ENCODE assay signal across 19 cellular contexts in genomic region chr6:152575186-152575585, GRCh38.
DNase-seq lines count a peak whose midpoint lies in the region; ATAC-seq and TF ChIP-seq lines count a peak whose summit lies in the region.
"Had no signal": no experiment of that assay in that cellular context is flagged by ENCODE, and none has a peak within 500 bp of the region (broad histone marks: within the 10 kb centered on the region; RNA-seq: fewer than 3 reads in every experiment).

No MANE protein-coding gene starts in this region.

- no peak overlapping the region for H3K56ac ChIP-seq in IMR-90 (ENCODE audit: extremely low read depth, insufficient read depth, low read length)

- H3K27me3 ChIP-seq in IMR-90 (ENCODE audit: control insufficient read depth, insufficient read depth, low read length): no peaks in the 10 kb centered on the region
- H3K27me3 ChIP-seq in esophagus squamous epithelium: no peaks in the 10 kb centered on the region
- no peaks in the 10 kb centered on the region for H3K27me3 ChIP-seq in ovary
- H3K27me3 ChIP-seq in tibial artery: no peaks in the 10 kb centered on the region
- H3K27me3 ChIP-seq: sigmoid colon, thyroid gland had no signal

- H2BK120ac ChIP-seq in IMR-90 (ENCODE audit: low read depth, low read length): no peak overlapping the region

- H2BK20ac ChIP-seq in IMR-90 (ENCODE audit: low read depth, low read length): no peak overlapping the region

- POLR2A ChIA-PET in IMR-90 (lab: Charles Lee; ENCODE audit: unreplicated experiment): no interaction called here

- peak; percentile 6 for DNase-seq in AG10803 (ENCODE audit: low read depth)
- no peak for DNase-seq in IMR-90
- no peak for DNase-seq in esophagus squamous epithelium (lab: John Stamatoyannopoulos, UW)
- no peak for DNase-seq in ovary
- DNase-seq in tibial artery: no peak
- no peak for DNase-seq in DMS 273 (lab: John Stamatoyannopoulos, UW; ENCODE audit: unreplicated experiment)
- DNase-seq: activated gamma-delta T cell; activated T-cell treated with anti-CD3 and anti-CD28 coated beads, Interleukin-2, amount 50 U/mL, for 1 hour; BE2C; DMS79; GF-D8; NCI-H2029 treated with DMSO at 0.1 percent for 48 hours; NCI-H2227 treated with DMSO at 0.1 percent for 48 hours; sigmoid colon; stimulated activated naive CD8-positive, alpha-beta T cell treated with anti-CD3 and anti-CD28 coated beads, Interleukin-15, Interleukin-2, amounts not matched to agents 100 U/mL and 50 U/mL, for 24 hours; thyroid gland had no signal

- no peak overlapping the region for H4K5ac ChIP-seq in IMR-90 (ENCODE audit: low read depth, low read length)

- H3K79me1 ChIP-seq in IMR-90 (ENCODE audit: low read depth in 1 of 2, low read length in 2 of 2): no peaks in the 10 kb centered on the region; a peak in 1 of 4 replicates

- no peak overlapping the region for H3K4me2 ChIP-seq in IMR-90 (ENCODE audit: low read depth, low read length)
- H3K4me2 ChIP-seq: KMS-11 had no signal

- no peak overlapping the region for H4K8ac ChIP-seq in IMR-90 (ENCODE audit: low read depth in 2 of 2, low read length in 2 of 2)

- in situ Hi-C loops in IMR-90 (cut with MboI; ENCODE audit: low sequenced_read_pairs): no loop called here

- CTCF ChIA-PET in IMR-90 (lab: Yijun Ruan, JAX): interaction anchor here (1.2 to 1.8 kb wide), 2 partner anchors 20 to 68 kb away, joined by 6 read pairs; no protein-coding TSS in a partner anchor

- H3K4me3 ChIP-seq in AG10803 (ENCODE audit: low read length) (no peak overlapping the region), IMR-90 (ENCODE audit: insufficient read depth, low read depth, low read length) (no peak overlapping the region), esophagus squamous epithelium (peak overlapping the region in 1 of 4 donors; percentile 5), ovary (no peak overlapping the region), tibial artery (no peak overlapping the region)
- H3K4me3 ChIP-seq: sigmoid colon, thyroid gland had no signal

- no TSS peak for BruUV-seq in IMR-90 (replicated peaks; lab: Mats Ljungman, UMichigan)

- H2AK5ac ChIP-seq in IMR-90 (ENCODE audit: low read depth, low read length): no peak overlapping the region

- H3K36me3 ChIP-seq in IMR-90 (ENCODE audit: control insufficient read depth, insufficient read depth, low read length) (no peaks in the 10 kb centered on the region), esophagus squamous epithelium (no peaks in the 10 kb centered on the region), ovary (no peaks in the 10 kb centered on the region), tibial artery (no peaks in the 10 kb centered on the region)
- H3K36me3 ChIP-seq: BE2C, sigmoid colon, thyroid gland had no signal

- no peaks in the 10 kb centered on the region for H4K20me1 ChIP-seq in IMR-90 (ENCODE audit: insufficient read depth, low read length)

- no peaks in the 10 kb centered on the region; the same call in 1 of the 2 replicates for H3K9me1 ChIP-seq in IMR-90 (ENCODE audit: insufficient read depth, low read length)

- intact Hi-C loops in IMR-90 (cut with micrococcal nuclease) (no loop called here), esophagus squamous epithelium (cut with DNase I) (no loop called here), ovary (cut with DNase I) (no loop called here), tibial artery (cut with DNase I; ENCODE audit: low total_unique reads) (no loop called here)

- H3K9ac ChIP-seq in IMR-90 (ENCODE audit: low read depth, low read length): no peak overlapping the region
- H3K9ac ChIP-seq: KMS-11 had no signal

- ATAC-seq in IMR-90 (ENCODE audit: low read depth) (no peak; the same call in 1 of the 2 replicates), HG03039 (IDR thresholded peaks at IDR 0.05; ENCODE audit: unreplicated experiment) (no peak), HG03135 (IDR thresholded peaks at IDR 0.05; ENCODE audit: unreplicated experiment) (no peak)
- ATAC-seq: stimulated activated naive CD8-positive, alpha-beta T cell treated with anti-CD3 and anti-CD28 coated beads, Interleukin-15, Interleukin-2, amounts not matched to agents 100 U/mL and 50 U/mL, for 24 hours had no signal

- H2AK9ac ChIP-seq in IMR-90 (replicated peaks; ENCODE audit: low read depth, low read length, poor library complexity): no peak overlapping the region

- H3K9me3 ChIP-seq in IMR-90 (ENCODE audit: control insufficient read depth, insufficient read depth, low read length) (no peaks in the 10 kb centered on the region), esophagus squamous epithelium (no peaks in the 10 kb centered on the region), ovary (no peaks in the 10 kb centered on the region), tibial artery (no peaks in the 10 kb centered on the region)
- H3K9me3 ChIP-seq: BE2C, sigmoid colon, thyroid gland had no signal

- dilution Hi-C loops in IMR-90 (cut with HindIII; ENCODE audit: low sequenced_read_pairs, unreplicated experiment): no loop called here

- H3K4me1 ChIP-seq in IMR-90 (ENCODE audit: control insufficient read depth, insufficient read depth, low read length) (peaks cover 7% of the 10 kb centered on the region), esophagus squamous epithelium (peaks cover 2 to 47% (median 29%) of the 10 kb centered on the region in 3 donors), ovary (ENCODE audit: insufficient read depth) (peaks cover 7% of the 10 kb centered on the region), tibial artery (no peaks in the 10 kb centered on the region)
- H3K4me1 ChIP-seq: BE2C, thyroid gland had no signal

- H2AFZ ChIP-seq in IMR-90 (replicated peaks; ENCODE audit: low read length, poor library complexity): no peak overlapping the region

- no peak overlapping the region for H4K91ac ChIP-seq in IMR-90 (ENCODE audit: insufficient read depth, low read depth, low read length)

- TF ChIP-seq EP300 in ovary (IDR thresholded peaks at IDR 0.05): no peak

- H3K4ac ChIP-seq in IMR-90 (ENCODE audit: low read depth, low read length): no peak overlapping the region

- H3K27ac ChIP-seq in IMR-90 (ENCODE audit: insufficient read depth, low read length) (peak overlapping the region; percentile 43; the same call in 1 of the 2 replicates), esophagus squamous epithelium (peak overlapping the region; percentile 15 to 69 (median 24)), ovary (peak overlapping the region; percentile 1 to 70), tibial artery (no peak overlapping the region)
- H3K27ac ChIP-seq: KMS-11, sigmoid colon, thyroid gland had no signal

- no peak for TF ChIP-seq CTCF in AG10803 (conservative IDR thresholded peaks at IDR 0.05; ENCODE audit: low read length)
- no peak for TF ChIP-seq CTCF in IMR-90 (conservative IDR thresholded peaks at IDR 0.05; ENCODE audit: low read depth, low read length)
- TF ChIP-seq CTCF in esophagus squamous epithelium (IDR thresholded peaks at IDR 0.05): no peak
- TF ChIP-seq CTCF in ovary (IDR thresholded peaks at IDR 0.05): no peak
- no peak for TF ChIP-seq CTCF in tibial artery (IDR thresholded peaks at IDR 0.05)

- TF ChIP-seq POLR2A in IMR-90 (IDR thresholded peaks at IDR 0.05; ENCODE audit: low read depth, low read length) (no peak), esophagus squamous epithelium (IDR thresholded peaks at IDR 0.05) (no peak), ovary (IDR thresholded peaks at IDR 0.05) (no peak)

- H2BK15ac ChIP-seq in IMR-90 (ENCODE audit: low read depth, low read length): no peak overlapping the region

- no peak overlapping the region for H3K18ac ChIP-seq in IMR-90 (ENCODE audit: low read depth, low read length)

- no peak overlapping the region for H3K23ac ChIP-seq in IMR-90 (ENCODE audit: low read depth, low read length)

- WGBS in IMR-90 (ENCODE audit: extremely low coverage in 2 of 2, insufficient read length in 1 of 2), 2 experiments: 80% methylated on average over 1 of the region's 2 CpGs; no CpG with 5 or more reads in 1 of the 2 experiments
- 13% methylated on average over 2 of the region's 2 CpGs for WGBS in esophagus squamous epithelium, 2 donors
- WGBS in ovary, 3 donors: 7 to 18% (median 14%) methylated on average over 2 of the region's 2 CpGs

- no peak overlapping the region for H3K14ac ChIP-seq in IMR-90 (replicated peaks; ENCODE audit: low read depth, low read length)

- H2BK5ac ChIP-seq in IMR-90 (ENCODE audit: low read depth, low read length, poor library complexity, severe bottlenecking): no peak overlapping the region

- no peak for TF ChIP-seq RAD21 in IMR-90 (IDR thresholded peaks at IDR 0.05; ENCODE audit: low read length)

TF ChIP-seq in IMR-90, 13 proteins besides CTCF, POLR2A, EP300 and RAD21:
- TF ChIP-seq MAFK (IDR thresholded peaks at IDR 0.05; ENCODE audit: low read depth, low read length) (no peak), FOS (IDR thresholded peaks at IDR 0.05; ENCODE audit: low read depth, low read length) (no peak), RCOR1 (IDR thresholded peaks at IDR 0.05; ENCODE audit: insufficient replicate concordance, low read length) (no peak), CHD1 (IDR thresholded peaks at IDR 0.05; ENCODE audit: low read depth, low read length) (no peak), NFE2L2 (IDR thresholded peaks at IDR 0.05; ENCODE audit: low read depth, low read length) (no peak), SMC3 (IDR thresholded peaks at IDR 0.05; ENCODE audit: low read depth, low read length) (no peak), MXI1 (IDR thresholded peaks at IDR 0.05; ENCODE audit: borderline replicate concordance, low read depth, low read length) (no peak), RFX5 (IDR thresholded peaks at IDR 0.05; ENCODE audit: low read depth, low read length) (no peak), CEBPB (IDR thresholded peaks at IDR 0.05; ENCODE audit: low read depth, low read length) (no peak), USF2 (IDR thresholded peaks at IDR 0.05; ENCODE audit: low read depth, low read length) (no peak), MAZ (IDR thresholded peaks at IDR 0.05; ENCODE audit: borderline replicate concordance, low read depth, low read length) (no peak), ELK1 (IDR thresholded peaks at IDR 0.05; ENCODE audit: borderline replicate concordance, low read depth, low read length) (no peak)

Comparison
In these comparisons a context has a peak if more than half of its experiments do, and no peak if none do; other contexts are left out.
1. H3K27ac ChIP-seq: peak in IMR-90 (single experiment), esophagus squamous epithelium (4 of 4) and ovary (2 of 2); none in tibial artery (0 of 2).